In genomic region chr10:104640339-104641149, GRCh38 we compare ENCODE assay signal across 16 cellular contexts. TPM values are rescaled to one million over a fixed set of nuclear protein-coding genes. Genes with fewer than 3 reads are reported as not detected.
A peak's percentile ranks its signal among the peaks of the same experiment; 100 is the strongest.
DNase-seq lines count a peak whose midpoint lies in the region; ATAC-seq and TF ChIP-seq lines count a peak whose summit lies in the region.
"Had no signal": no experiment of that assay in that cellular context is flagged by ENCODE, and none has a peak within 500 bp of the region (broad histone marks: within the 10 kb centered on the region; RNA-seq: fewer than 3 reads in every experiment).

No MANE protein-coding gene starts in this region.

- H3K36me3 ChIP-seq in heart right ventricle (no peaks in the 10 kb centered on the region), breast epithelium (no peaks in the 10 kb centered on the region), mesendoderm (ENCODE audit: control insufficient read depth, insufficient read depth, low read length) (no peaks in the 10 kb centered on the region), transverse colon (no peaks in the 10 kb centered on the region)
- H3K36me3 ChIP-seq: BE2C, upper lobe of left lung had no signal

- intact Hi-C loops in heart right ventricle (cut with DNase I), result loop anchor here in 7 of 10 donors (5.0 to 10.0 kb wide), 2 partner anchors 282 to 284 kb away; no protein-coding TSS in a partner anchor
- intact Hi-C loops in left cardiac atrium (cut with DNase I), result loop anchor here in 1 of 2 donors (10.0 kb wide), 1 partner anchor 284 kb away; no protein-coding TSS in a partner anchor
- intact Hi-C loops in breast epithelium (cut with DNase I; ENCODE audit: low total_unique reads), result no loop called here
- intact Hi-C loops in transverse colon (cut with DNase I; ENCODE audit: low total_unique reads), result no loop called here

- H3K4ac ChIP-seq in mesendoderm (ENCODE audit: low read depth, low read length), result no peak overlapping the region

- peak overlapping the region in 8 of 10 donors; percentile 10 to 33 (median 19) for H3K4me3 ChIP-seq in heart right ventricle
- peak overlapping the region in 2 of 3 donors; percentile 33 to 53 for H3K4me3 ChIP-seq in breast epithelium
- no peak overlapping the region for H3K4me3 ChIP-seq in mesendoderm (ENCODE audit: low read length)
- peak overlapping the region in 3 of 4 donors; percentile 0 to 28 (median 9) for H3K4me3 ChIP-seq in transverse colon
- H3K4me3 ChIP-seq: body of pancreas, upper lobe of left lung had no signal

- no peak overlapping the region for H3K18ac ChIP-seq in mesendoderm (ENCODE audit: low read length)

- H3K27ac ChIP-seq in heart right ventricle (no peak overlapping the region), breast epithelium (no peak overlapping the region), mesendoderm (ENCODE audit: low read depth, low read length) (no peak overlapping the region), transverse colon (no peak overlapping the region)
- H3K27ac ChIP-seq: body of pancreas, upper lobe of left lung had no signal

- peak overlapping the region; percentile 44 for H3K9ac ChIP-seq in mesendoderm (ENCODE audit: low read length)

- no peak for TF ChIP-seq CTCF in heart right ventricle (IDR thresholded peaks at IDR 0.05)
- TF ChIP-seq CTCF in breast epithelium (IDR thresholded peaks at IDR 0.05), result no peak
- TF ChIP-seq CTCF in transverse colon (IDR thresholded peaks at IDR 0.05), result no peak

- DNase-seq in heart right ventricle (no peak), left cardiac atrium (no peak), breast epithelium (ENCODE audit: low spot score in 2 of 2) (no peak), mesendoderm (peak; percentile 21), transverse colon (no peak), NCI-H1092 (lab: John Stamatoyannopoulos, UW) (no peak), SW 1271 (lab: John Stamatoyannopoulos, UW) (no peak), erythroblast (lab: John Stamatoyannopoulos, UW) (no peak)
- DNase-seq: BE2C, body of pancreas, KBM-7, NCI-H226 had no signal

- H3K4me2 ChIP-seq in mesendoderm (ENCODE audit: low read length), result peak overlapping the region; percentile 98

- H3K79me2 ChIP-seq in mesendoderm (ENCODE audit: control insufficient read depth, insufficient read depth, low read length), result no peaks in the 10 kb centered on the region

- H3K23ac ChIP-seq in mesendoderm (ENCODE audit: low read length), result peak overlapping the region; percentile 66

- TF ChIP-seq EP300 in transverse colon (IDR thresholded peaks at IDR 0.05; ENCODE audit: low read depth), result no peak

- H3K9me3 ChIP-seq in heart right ventricle (no peaks in the 10 kb centered on the region), breast epithelium (no peaks in the 10 kb centered on the region), transverse colon (no peaks in the 10 kb centered on the region)
- H3K9me3 ChIP-seq: BE2C, body of pancreas, upper lobe of left lung had no signal

- ATAC-seq in heart right ventricle, result no peak
- no peak for ATAC-seq in left cardiac atrium
- ATAC-seq: body of pancreas, esophagus mucosa had no signal

- TF ChIP-seq POLR2A in breast epithelium (IDR thresholded peaks at IDR 0.05) (no peak), transverse colon (IDR thresholded peaks at IDR 0.05) (no peak), erythroblast (IDR thresholded peaks at IDR 0.05; ENCODE audit: low read length) (no peak)

- peak overlapping the region; percentile 70 for H3K56ac ChIP-seq in mesendoderm (ENCODE audit: low read length)

- H2BK5ac ChIP-seq in mesendoderm (ENCODE audit: low read length), result no peak overlapping the region

- no peak overlapping the region for H2AK5ac ChIP-seq in mesendoderm (ENCODE audit: low read length)

- H2BK15ac ChIP-seq in mesendoderm (replicated peaks; ENCODE audit: low read depth), result no peak overlapping the region

- in situ Hi-C loops in transverse colon (cut with MboI; ENCODE audit: low pct_ligation_motif_present in 1 of 4, low pct_unique_long_range_greater_than_20kb in 1 of 4, low sequenced_read_pairs in 3 of 4), result no loop called here

- 1% methylated on average over 75 to 77 of the region's 77 CpGs for WGBS in heart right ventricle, 2 donors
- WGBS in mesendoderm (ENCODE audit: extremely low coverage, insufficient coverage, low lambda C conversion rate), result no CpG with 5 or more reads among the region's 77 CpGs
- 9 to 10% methylated on average over 25 to 66 of the region's 77 CpGs for WGBS in transverse colon (ENCODE audit: low coverage in 1 of 2), 2 donors

- H4K5ac ChIP-seq in mesendoderm (ENCODE audit: low read length), result no peak overlapping the region

- H3K27me3 ChIP-seq in heart right ventricle, result peaks cover 10 to 97% (median 92%) of the 10 kb centered on the region in 7 donors
- H3K27me3 ChIP-seq in breast epithelium, result peaks cover 0 to 72% of the 10 kb centered on the region in 2 donors
- H3K27me3 ChIP-seq in mesendoderm (ENCODE audit: insufficient read depth, low read length, poor library complexity), result peaks cover 15% of the 10 kb centered on the region
- H3K27me3 ChIP-seq in transverse colon, result peaks cover 71% of the 10 kb centered on the region

- no peak overlapping the region for H4K8ac ChIP-seq in mesendoderm (ENCODE audit: low read depth, low read length)

- H3K4me1 ChIP-seq in heart right ventricle (peaks cover 0 to 23% (median 8%) of the 10 kb centered on the region in 9 donors), breast epithelium (peaks cover 3 to 7% of the 10 kb centered on the region in 2 donors), mesendoderm (ENCODE audit: control insufficient read depth, low read depth, low read length) (no peaks in the 10 kb centered on the region), transverse colon (peaks cover 0 to 16% (median 2%) of the 10 kb centered on the region in 4 donors)
- H3K4me1 ChIP-seq: BE2C had no signal

- no peak overlapping the region for H2BK120ac ChIP-seq in mesendoderm (ENCODE audit: low read depth, low read length)

- H3K79me1 ChIP-seq in mesendoderm (ENCODE audit: low read length), result no peaks in the 10 kb centered on the region

RNA-seq across cellular contexts. Expression of gene SORCS3, which starts 0.5 kb away (rescaled TPM):
- total RNA-seq in heart right ventricle (under 1 TPM in 6 of 10 donors, not detected in 4; 0.04 to 0.09 (median 0.05) TPM), left cardiac atrium (not detected), breast epithelium (under 1 TPM in 2 of 3 donors, not detected in 1; under 0.01 to 0.16 TPM), transverse colon (under 1 TPM in 2 of 4 donors, not detected in 2; 0.14 to 0.32 TPM)
- polyA plus RNA-seq in heart right ventricle, result under 1 TPM; 0.01 to 0.07 TPM
- 0.07 TPM for polyA plus RNA-seq in mesendoderm (2013, experiment 1 of 2)
- polyA plus RNA-seq in mesendoderm (2013, experiment 2 of 2), result 0.04 TPM
- total RNA-seq: body of pancreas, esophagus mucosa, RPMI7951, upper lobe of left lung had no signal
- polyA plus RNA-seq: liver had no signal

Comparison
In these comparisons a context has a peak if more than half of its experiments do, and no peak if none do; other contexts are left out.
1. intact Hi-C loops: an anchor here in heart right ventricle (5.0 to 10.0 kb wide); none called in breast epithelium and transverse colon.